In the genomic region with DNA sequence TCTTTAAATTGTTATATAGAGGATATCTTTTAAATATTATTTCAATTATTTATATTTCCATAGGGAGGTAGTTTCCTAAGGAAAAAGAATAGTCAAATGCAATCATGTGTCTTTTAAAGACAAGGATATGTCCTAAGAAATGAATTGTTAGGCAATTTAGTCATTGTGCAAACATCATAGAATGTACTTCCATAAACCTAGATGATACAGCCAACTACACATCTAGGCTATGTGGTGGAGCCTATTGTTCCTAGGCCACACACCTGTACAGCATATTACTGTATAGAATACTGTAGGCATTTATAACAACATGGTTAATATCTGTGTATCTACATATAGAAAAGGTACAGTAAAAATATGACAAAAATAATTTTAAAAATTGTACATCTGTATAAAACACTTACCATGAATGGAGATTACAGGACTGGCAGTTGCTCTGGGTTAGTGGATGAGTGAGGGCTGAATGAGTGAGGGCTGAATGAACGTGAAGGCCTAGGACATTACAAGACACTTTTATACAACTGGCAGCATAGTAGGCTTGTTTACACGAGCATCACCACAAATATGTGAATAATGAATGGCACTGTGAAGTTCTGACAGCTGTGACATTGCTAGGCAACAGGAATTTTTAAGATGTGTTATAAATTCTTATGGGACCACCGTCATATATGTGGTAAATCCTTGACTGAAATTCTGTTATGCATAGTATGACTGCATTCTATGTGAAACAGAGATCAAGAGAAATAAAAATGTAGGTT, we compare ENCODE assay signal across 20 cellular contexts.
"Had no signal": no experiment of that assay in that cellular context is flagged by ENCODE, and none has a peak within 500 bp of the region (broad histone marks: within the 10 kb centered on the region; RNA-seq: fewer than 3 reads in every experiment).

No MANE protein-coding gene starts in this region.

- H3K4me1 Mint-ChIP-seq: brain; central memory CD8-positive, alpha-beta T cell; naive B cell; neural crest cell had no signal

- H3K27ac Mint-ChIP-seq: activated naive CD4-positive, alpha-beta T cell treated with anti-CD3 and anti-CD28 coated beads, Interleukin-2, amount 50 U/mL, for 72 hours; brain; stimulated activated naive CD8-positive, alpha-beta T cell treated with anti-CD3 and anti-CD28 coated beads, Interleukin-15, Interleukin-2, amounts not matched to agents 100 ng/mL and 50 ng/mL, for 24 hours had no signal

- H3K27ac ChIP-seq: coronary artery, gastrocnemius medialis, left lung, prostate gland, right atrium auricular region, suprapubic skin, transverse colon, WERI-Rb-1 had no signal

- H3K4me3 ChIP-seq: coronary artery, gastrocnemius medialis, left lung, prostate gland, right atrium auricular region, suprapubic skin, transverse colon had no signal

- H3K4me3 Mint-ChIP-seq: brain; central memory CD8-positive, alpha-beta T cell; naive B cell; neural crest cell; stimulated activated naive CD8-positive, alpha-beta T cell treated with anti-CD3 and anti-CD28 coated beads, Interleukin-15, Interleukin-2, amounts not matched to agents 100 ng/mL and 50 ng/mL, for 24 hours had no signal

- H3K36me3 Mint-ChIP-seq: activated naive CD4-positive, alpha-beta T cell treated with anti-CD3 and anti-CD28 coated beads, Interleukin-2, amount 50 U/mL, for 72 hours; brain; naive B cell had no signal

- H3K4me1 ChIP-seq: gastrocnemius medialis, left lung, prostate gland, right atrium auricular region, suprapubic skin, transverse colon had no signal

- H3K9me3 ChIP-seq: gastrocnemius medialis, prostate gland, right atrium auricular region, suprapubic skin, transverse colon had no signal

- ATAC-seq: activated naive CD4-positive, alpha-beta T cell treated with anti-CD3 and anti-CD28 coated beads, Interleukin-2, amount 50 U/mL, for 72 hours; esophagus mucosa; gastrocnemius medialis; left lung had no signal

- H3K27me3 ChIP-seq: gastrocnemius medialis, left lung, right atrium auricular region, suprapubic skin, transverse colon had no signal

- H3K9me3 Mint-ChIP-seq: brain, neural crest cell had no signal

- DNase-seq: activated CD4-positive, alpha-beta T cell treated with anti-CD3 and anti-CD28 coated beads, Interleukin-2, amount 50 U/mL, for 4 hours; activated gamma-delta T cell; amygdala; gastrocnemius medialis; head of caudate nucleus; left lung; midbrain; naive B cell; transverse colon; WERI-Rb-1 had no signal

- H3K27me3 Mint-ChIP-seq: brain; central memory CD8-positive, alpha-beta T cell; naive B cell; stimulated activated naive CD8-positive, alpha-beta T cell treated with anti-CD3 and anti-CD28 coated beads, Interleukin-15, Interleukin-2, amounts not matched to agents 100 ng/mL and 50 ng/mL, for 24 hours had no signal

- H3K36me3 ChIP-seq: gastrocnemius medialis, left lung, prostate gland, right atrium auricular region, suprapubic skin, transverse colon, WERI-Rb-1 had no signal
